16 cellular contexts compared by ENCODE assay signal in genomic region chr5:130286971-130287370, GRCh38.
"Had no signal": no experiment of that assay in that cellular context is flagged by ENCODE, and none has a peak within 500 bp of the region (broad histone marks: within the 10 kb centered on the region; RNA-seq: fewer than 3 reads in every experiment).

No MANE protein-coding gene starts in this region.

- H3K36me3 Mint-ChIP-seq: mesothelial cell of epicardium; stimulated activated memory B cell treated with anti-CD40 and anti-IgM and Interleukin-4, amounts not matched to agents 10 μg/mL and 1 μg/mL and 100 μg/mL, for 72 hours had no signal

- H3K27me3 Mint-ChIP-seq: stimulated activated memory B cell treated with anti-CD40 and anti-IgM and Interleukin-4, amounts not matched to agents 10 μg/mL and 1 μg/mL and 100 μg/mL, for 72 hours had no signal

- H3K27ac Mint-ChIP-seq: activated T-helper 1 cell treated with anti-CD3 and anti-CD28 coated beads, Interleukin-12 subunit alpha, Interleukin-12 subunit beta, Interleukin-2, Interleukin-4 antibody, amounts not matched to agents 30 ng/mL and 10 ng/mL and 1 ng/mL, durations not matched to agents 14 hours and 24 hours and 36 hours; mesothelial cell of epicardium; stimulated activated memory B cell treated with anti-CD40 and anti-IgM and Interleukin-4, amounts not matched to agents 10 μg/mL and 1 μg/mL and 100 μg/mL, for 72 hours had no signal

- H3K9me3 Mint-ChIP-seq: activated T-helper 1 cell treated with anti-CD3 and anti-CD28 coated beads, Interleukin-12 subunit alpha, Interleukin-12 subunit beta, Interleukin-2, Interleukin-4 antibody, amounts not matched to agents 30 ng/mL and 10 ng/mL and 1 ng/mL, durations not matched to agents 14 hours and 24 hours and 36 hours; mesothelial cell of epicardium; neural crest cell; stimulated activated memory B cell treated with anti-CD40 and anti-IgM and Interleukin-4, amounts not matched to agents 10 μg/mL and 1 μg/mL and 100 μg/mL, for 72 hours had no signal

- H3K4me3 Mint-ChIP-seq: activated T-helper 1 cell treated with anti-CD3 and anti-CD28 coated beads, Interleukin-12 subunit alpha, Interleukin-12 subunit beta, Interleukin-2, Interleukin-4 antibody, amounts not matched to agents 30 ng/mL and 10 ng/mL and 1 ng/mL, durations not matched to agents 14 hours and 24 hours and 36 hours; mesothelial cell of epicardium; neural crest cell; stimulated activated memory B cell treated with anti-CD40 and anti-IgM and Interleukin-4, amounts not matched to agents 10 μg/mL and 1 μg/mL and 100 μg/mL, for 72 hours had no signal

- H3K4me3 ChIP-seq: breast epithelium, lung, ovary, tibial nerve, uterus had no signal

- DNase-seq: activated CD4-positive, alpha-beta T cell treated with anti-CD3 and anti-CD28 coated beads, Interleukin-2, amount 50 U/mL, for 1 hour; activated naive CD4-positive, alpha-beta T cell; aorta; dermis blood vessel endothelial cell; head of caudate nucleus; ovary; stimulated activated CD4-positive, alpha-beta T cell treated with anti-CD3 and anti-CD28 coated beads, Interleukin-2, amount 100 ng/mL, for 48 hours; T1000; uterus had no signal

- H3K27me3 ChIP-seq: breast epithelium, ovary, tibial nerve, uterus had no signal

- H3K4me1 Mint-ChIP-seq: neural crest cell; stimulated activated memory B cell treated with anti-CD40 and anti-IgM and Interleukin-4, amounts not matched to agents 10 μg/mL and 1 μg/mL and 100 μg/mL, for 72 hours had no signal

- H3K27ac ChIP-seq: breast epithelium, ovary, uterus had no signal

- H3K9me3 ChIP-seq: breast epithelium, ovary, tibial nerve, uterus had no signal

- H3K4me1 ChIP-seq: breast epithelium, tibial nerve, uterus had no signal

- H3K36me3 ChIP-seq: breast epithelium, ovary, tibial nerve, uterus had no signal
